In the genomic region with DNA sequence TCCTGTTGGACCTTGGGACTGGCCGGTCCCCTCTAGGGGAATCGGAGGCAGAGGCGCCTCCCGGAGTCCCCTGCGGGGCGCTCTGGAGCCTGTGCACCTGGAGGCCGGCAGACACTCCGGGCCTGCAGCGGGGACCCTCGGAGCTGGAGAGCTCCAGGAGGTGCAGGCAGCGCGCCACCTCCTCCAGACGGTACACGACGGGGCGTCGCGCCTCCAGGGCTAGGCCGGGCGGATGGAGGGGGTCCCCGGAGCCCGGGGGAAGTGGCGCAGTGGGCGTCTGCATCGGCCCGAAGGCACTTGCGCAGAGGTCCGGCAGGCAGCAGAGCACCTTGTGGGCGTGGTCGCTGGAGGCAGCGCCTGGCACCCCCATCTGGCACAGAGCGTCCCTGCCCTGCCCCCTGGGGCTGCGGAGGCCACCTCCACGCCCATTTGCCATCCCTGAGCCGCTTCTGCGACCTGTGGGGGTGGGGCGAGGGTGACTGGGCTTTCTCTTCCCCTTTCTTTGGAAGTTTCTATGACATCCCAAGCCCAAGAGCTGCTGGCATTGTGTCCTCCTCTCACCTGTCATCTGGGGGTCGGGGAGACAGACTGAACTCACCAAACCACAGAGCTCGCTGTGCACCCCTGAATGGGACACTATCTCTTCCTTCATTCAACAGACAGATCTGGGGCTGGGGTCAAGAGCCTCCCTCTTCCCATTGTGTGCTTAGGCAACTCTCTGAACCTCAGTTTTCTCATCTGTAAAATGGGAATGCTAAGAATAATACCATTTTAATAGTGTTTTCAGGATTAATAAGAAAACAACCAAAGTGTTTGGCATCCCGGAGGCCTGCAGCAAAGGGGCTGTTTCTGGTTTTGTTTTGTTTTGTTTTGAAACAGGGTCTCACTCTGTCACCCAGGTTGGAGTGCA, we compare ENCODE assay signal across 1 cellular context.
TF ChIP-seq lines count a peak whose summit lies in the region.

No MANE protein-coding gene starts in this region.

TF ChIP-seq in HCT116, 20 proteins besides CTCF, POLR2A, EP300 and RAD21 (continued from another document):
- TF ChIP-seq CBX3 (IDR thresholded peaks at IDR 0.05; ENCODE audit: low read depth) = no peak
- TF ChIP-seq ZFX (IDR thresholded peaks at IDR 0.05) = peak; percentile 37; the same call in 1 of the 2 replicates
- TF ChIP-seq, protein P1, sequence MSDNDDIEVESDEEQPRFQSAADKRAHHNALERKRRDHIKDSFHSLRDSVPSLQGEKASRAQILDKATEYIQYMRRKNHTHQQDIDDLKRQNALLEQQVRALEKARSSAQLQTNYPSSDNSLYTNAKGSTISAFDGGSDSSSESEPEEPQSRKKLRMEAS (IDR thresholded peaks at IDR 0.05) = peak; percentile 34; the same call in 1 of the 2 replicates
- no peak for TF ChIP-seq SIN3A (IDR thresholded peaks at IDR 0.05; ENCODE audit: low read depth)
- TF ChIP-seq EZH2phosphoT487 (IDR thresholded peaks at IDR 0.05; ENCODE audit: borderline replicate concordance) = no peak
- TF ChIP-seq, protein P2, sequence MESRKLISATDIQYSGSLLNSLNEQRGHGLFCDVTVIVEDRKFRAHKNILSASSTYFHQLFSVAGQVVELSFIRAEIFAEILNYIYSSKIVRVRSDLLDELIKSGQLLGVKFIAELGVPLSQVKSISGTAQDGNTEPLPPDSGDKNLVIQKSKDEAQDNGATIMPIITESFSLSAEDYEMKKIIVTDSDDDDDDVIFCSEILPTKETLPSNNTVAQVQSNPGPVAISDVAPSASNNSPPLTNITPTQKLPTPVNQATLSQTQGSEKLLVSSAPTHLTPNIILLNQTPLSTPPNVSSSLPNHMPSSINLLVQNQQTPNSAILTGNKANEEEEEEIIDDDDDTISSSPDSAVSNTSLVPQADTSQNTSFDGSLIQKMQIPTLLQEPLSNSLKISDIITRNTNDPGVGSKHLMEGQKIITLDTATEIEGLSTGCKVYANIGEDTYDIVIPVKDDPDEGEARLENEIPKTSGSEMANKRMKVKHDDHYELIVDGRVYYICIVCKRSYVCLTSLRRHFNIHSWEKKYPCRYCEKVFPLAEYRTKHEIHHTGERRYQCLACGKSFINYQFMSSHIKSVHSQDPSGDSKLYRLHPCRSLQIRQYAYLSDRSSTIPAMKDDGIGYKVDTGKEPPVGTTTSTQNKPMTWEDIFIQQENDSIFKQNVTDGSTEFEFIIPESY (IDR thresholded peaks at IDR 0.05; ENCODE audit: extremely low read depth, insufficient replicate concordance, low read length) = no peak
- no peak for TF ChIP-seq CEBPB (IDR thresholded peaks at IDR 0.05; ENCODE audit: low read depth)
